31 cellular contexts compared by ENCODE assay signal in genomic region chrX:41935827-41936226, GRCh38.
"Had no signal": no experiment of that assay in that cellular context is flagged by ENCODE, and none has a peak within 500 bp of the region (broad histone marks: within the 10 kb centered on the region; RNA-seq: fewer than 3 reads in every experiment).

No MANE protein-coding gene starts in this region.

- H3K9me3 ChIP-seq: body of pancreas, MG63, Peyer's patch, SJSA1 had no signal

- H3K9me3 Mint-ChIP-seq: activated CD4-positive, alpha-beta memory T cell treated with anti-CD3 and anti-CD28 coated beads, Interleukin-2, amount 10 ng/mL, durations not matched to agents 7 days and 5 days; activated T-cell treated with anti-CD3 and anti-CD28 coated beads, Interleukin-2, amount 50 U/mL, for 72 hours; activated T-helper 2 cell treated with anti-CD3 and anti-CD28 coated beads, Interferon-gamma antibody, Interleukin-2, Interleukin-4, amounts not matched to agents 10 μg/mL and 5 μg/mL and 100 μg/mL, durations not matched to agents 14 hours and 24 hours and 36 hours; central memory CD8-positive, alpha-beta T cell had no signal

- H3K4me3 ChIP-seq: body of pancreas, MG63, Peyer's patch, SJSA1 had no signal

- H3K27me3 Mint-ChIP-seq: activated CD4-positive, alpha-beta memory T cell treated with anti-CD3 and anti-CD28 coated beads, Interleukin-2, amount 10 ng/mL, durations not matched to agents 7 days and 5 days; activated CD4-positive, alpha-beta T cell treated with anti-CD3 and anti-CD28 coated beads for 36 hours; central memory CD8-positive, alpha-beta T cell had no signal

- H3K27ac ChIP-seq: body of pancreas, Peyer's patch, RWPE1, SJSA1, VCaP had no signal

- H3K27ac Mint-ChIP-seq: activated CD4-positive, alpha-beta memory T cell treated with anti-CD3 and anti-CD28 coated beads, Interleukin-2, amount 10 ng/mL, durations not matched to agents 7 days and 5 days; activated CD4-positive, alpha-beta T cell treated with anti-CD3 and anti-CD28 coated beads for 36 hours; activated T-cell treated with anti-CD3 and anti-CD28 coated beads, Interleukin-2, amount 50 U/mL, for 72 hours; activated T-helper 2 cell treated with anti-CD3 and anti-CD28 coated beads, Interferon-gamma antibody, Interleukin-2, Interleukin-4, amounts not matched to agents 10 μg/mL and 5 μg/mL and 100 μg/mL, durations not matched to agents 14 hours and 24 hours and 36 hours; T-helper 1 cell treated with Interleukin-12 subunit alpha and Interleukin-12 subunit beta and Interleukin-4 antibody, amounts not matched to agents 30 μg/mL and 1 μg/mL, for 36 hours had no signal

- H3K27me3 ChIP-seq: body of pancreas, MG63, Peyer's patch, SJSA1 had no signal

- H3K4me3 Mint-ChIP-seq: activated CD4-positive, alpha-beta memory T cell treated with anti-CD3 and anti-CD28 coated beads, Interleukin-2, amount 10 ng/mL, durations not matched to agents 7 days and 5 days; activated CD4-positive, alpha-beta T cell treated with anti-CD3 and anti-CD28 coated beads for 36 hours; activated T-cell treated with anti-CD3 and anti-CD28 coated beads, Interleukin-2, amount 50 U/mL, for 72 hours; central memory CD8-positive, alpha-beta T cell; T-helper 1 cell treated with Interleukin-12 subunit alpha and Interleukin-12 subunit beta and Interleukin-4 antibody, amounts not matched to agents 30 μg/mL and 1 μg/mL, for 36 hours had no signal

- H3K36me3 ChIP-seq: MG63, Peyer's patch, SJSA1 had no signal

- ATAC-seq: activated CD4-positive, alpha-beta T cell treated with anti-CD3 and anti-CD28 coated beads for 36 hours; activated T-cell treated with anti-CD3 and anti-CD28 coated beads, Interleukin-2, amount 50 U/mL, for 72 hours; body of pancreas; SK-N-SH treated with all-trans-retinoic acid at 6 μM for 48 hours had no signal

- DNase-seq: activated CD4-positive, alpha-beta memory T cell treated with anti-CD3 and anti-CD28 coated beads, Interleukin-2, amount 10 ng/mL, durations not matched to agents 7 days and 5 days; activated CD4-positive, alpha-beta T cell treated with anti-CD3 and anti-CD28 coated beads for 36 hours; activated CD4-positive, alpha-beta T cell treated with anti-CD3 and anti-CD28 coated beads, Interleukin-2, amount 50 U/mL, for 1 hour; activated CD4-positive, CD25-positive, alpha-beta regulatory T cell; activated CD8-positive, alpha-beta memory T cell treated with anti-CD3 and anti-CD28 coated beads, Interleukin-2, amount 50 U/mL, for 4 hours; activated gamma-delta T cell treated with Interleukin-2 at 50 U/mL for 16 hours; activated naive CD4-positive, alpha-beta T cell treated with anti-CD3 and anti-CD28 coated beads, Interleukin-2, amount 50 U/mL, for 16 hours; activated T-cell treated with anti-CD3 and anti-CD28 coated beads, Interleukin-2, amount 50 U/mL, for 72 hours; aorta; body of pancreas; KG1; MG63; MV-4-11; NCI-H1092 treated with DMSO at 0.1 percent for 48 hours; NCI-H1417 treated with DMSO at 0.1 percent for 48 hours; NCI-H1694; NCI-H2029; NCI-H2107; NCI-H2171 treated with DMSO at 0.1 percent for 48 hours; NCI-H226; NCI-H526 treated with DMSO at 0.1 percent for 48 hours; Peyer's patch; Right ventricle myocardium superior; T-helper 9 cell had no signal

- H3K4me1 ChIP-seq: body of pancreas, Peyer's patch, SJSA1 had no signal
